Comparison of ENCODE assay signal across 32 cellular contexts in the genomic region with DNA sequence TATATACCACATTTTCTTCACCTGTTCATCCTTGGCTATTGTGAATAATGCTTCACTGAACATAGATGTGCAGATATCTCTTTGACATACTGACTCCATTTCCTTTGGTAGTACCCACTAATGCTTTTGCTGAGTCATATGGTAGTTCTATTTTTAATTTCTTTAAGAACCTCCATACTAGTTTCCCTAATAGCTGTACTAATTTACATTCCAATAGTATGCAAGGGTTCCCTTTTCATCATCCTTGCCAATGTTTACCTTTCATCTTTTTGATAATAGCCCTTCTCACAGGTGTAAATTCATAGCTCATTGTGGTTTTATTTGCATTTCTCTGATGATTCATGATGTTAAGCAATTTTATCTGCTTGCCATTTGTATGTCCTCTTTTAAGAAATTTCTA.
DNase-seq lines count a peak whose midpoint lies in the region; ATAC-seq and TF ChIP-seq lines count a peak whose summit lies in the region.
"Had no signal": no experiment of that assay in that cellular context is flagged by ENCODE, and none has a peak within 500 bp of the region (broad histone marks: within the 10 kb centered on the region; RNA-seq: fewer than 3 reads in every experiment).

No MANE protein-coding gene starts in this region.

- no peaks in the 10 kb centered on the region for H3K9me3 ChIP-seq in PC-9 (ENCODE audit: insufficient read depth, low read depth)
- H3K9me3 ChIP-seq: adrenal gland, HAP-1, MG63, ovary, SK-N-SH, suprapubic skin, vagina had no signal

- H3K27ac Mint-ChIP-seq in GM23338, result peak overlapping the region; percentile 1; the same call in 1 of the 2 replicates
- H3K27ac Mint-ChIP-seq: activated naive CD4-positive, alpha-beta T cell treated with anti-CD3 and anti-CD28 coated beads, Interleukin-2, amount 10 ng/mL, durations not matched to agents 7 days and 5 days; activated T-helper 1 cell treated with anti-CD3 and anti-CD28 coated beads, Interleukin-12 subunit alpha, Interleukin-12 subunit beta, Interleukin-2, Interleukin-4 antibody, amounts not matched to agents 30 ng/mL and 10 ng/mL and 1 ng/mL, durations not matched to agents 14 hours and 24 hours and 36 hours; CD4-positive, alpha-beta T cell; dendritic cell treated with granulocyte-macrophage colony-stimulating factor and Interleukin-4, amounts not matched to agents 40 ng/mL and 50 ng/mL, for 4 days; T-helper 1 cell treated with Interleukin-12 subunit alpha and Interleukin-12 subunit beta and Interleukin-4 antibody, amounts not matched to agents 30 μg/mL and 1 μg/mL, for 36 hours had no signal

- H3F3A ChIP-seq in GM23338 (replicated peaks; ENCODE audit: low read depth), result no peaks in the 10 kb centered on the region
- peaks cover 4% of the 10 kb centered on the region for H3F3A ChIP-seq in PC-9 (ENCODE audit: insufficient read depth, low read depth)

- H3K27me3 Mint-ChIP-seq in GM23338 (ENCODE audit: insufficient read depth, low read depth, poor library complexity), result peaks cover 2% of the 10 kb centered on the region
- H3K27me3 Mint-ChIP-seq: activated naive CD4-positive, alpha-beta T cell treated with anti-CD3 and anti-CD28 coated beads, Interleukin-2, amount 10 ng/mL, durations not matched to agents 7 days and 5 days had no signal

- ATAC-seq in GM23338 (no peak), HG03280 (IDR thresholded peaks at IDR 0.05; ENCODE audit: unreplicated experiment) (no peak)
- ATAC-seq: esophagus mucosa, left ventricle myocardium superior, PC-3 had no signal

- no TSS peak for BruUV-seq in PC-9 (replicated peaks; lab: Mats Ljungman, UMichigan)

- H2AFZ ChIP-seq in GM23338 (no peak overlapping the region), PC-9 (no peak overlapping the region)

- H3K9me2 ChIP-seq in GM23338 (ENCODE audit: insufficient read depth), result no peaks in the 10 kb centered on the region
- no peaks in the 10 kb centered on the region for H3K9me2 ChIP-seq in PC-9 (ENCODE audit: insufficient read depth)
- H3K9me2 ChIP-seq: SK-N-SH had no signal

- TF ChIP-seq CTCF in GM23338 (conservative IDR thresholded peaks at IDR 0.05; ENCODE audit: low read depth in 2 of 2) (no peak), PC-9 (conservative IDR thresholded peaks at IDR 0.05) (no peak)

- H3K4me3 ChIP-seq in GM23338 (no peak overlapping the region), PC-9 (no peak overlapping the region)
- H3K4me3 ChIP-seq: adrenal gland, HAP-1, MG63, ovary, skin epidermis, suprapubic skin, vagina had no signal

- H3K4me2 ChIP-seq in GM23338, result peak overlapping the region; percentile 62
- H3K4me2 ChIP-seq in PC-9, result peak overlapping the region; percentile 10
- H3K4me2 ChIP-seq: SK-N-SH had no signal

- H3K79me2 ChIP-seq in GM23338 (replicated peaks; ENCODE audit: insufficient read depth) (no peaks in the 10 kb centered on the region), PC-9 (ENCODE audit: low read depth) (no peaks in the 10 kb centered on the region)

- H3K9me3 Mint-ChIP-seq in GM23338, result no peaks in the 10 kb centered on the region
- H3K9me3 Mint-ChIP-seq: activated naive CD4-positive, alpha-beta T cell treated with anti-CD3 and anti-CD28 coated beads, Interleukin-2, amount 10 ng/mL, durations not matched to agents 7 days and 5 days; activated T-helper 1 cell treated with anti-CD3 and anti-CD28 coated beads, Interleukin-12 subunit alpha, Interleukin-12 subunit beta, Interleukin-2, Interleukin-4 antibody, amounts not matched to agents 30 ng/mL and 10 ng/mL and 1 ng/mL, durations not matched to agents 14 hours and 24 hours and 36 hours; CD4-positive, alpha-beta T cell; dendritic cell treated with granulocyte-macrophage colony-stimulating factor and Interleukin-4, amounts not matched to agents 40 ng/mL and 50 ng/mL, for 4 days; neural crest cell; T-helper 1 cell treated with Interleukin-12 subunit alpha and Interleukin-12 subunit beta and Interleukin-4 antibody, amounts not matched to agents 30 μg/mL and 1 μg/mL, for 36 hours had no signal

- H3K27ac ChIP-seq in GM23338 (ENCODE audit: low read depth) (no peak overlapping the region), PC-9 (peak overlapping the region; percentile 46)
- H3K27ac ChIP-seq: adrenal gland, ovary, skin epidermis, suprapubic skin, vagina had no signal

- peaks cover 13% of the 10 kb centered on the region for H3K4me1 Mint-ChIP-seq in GM23338
- H3K4me1 Mint-ChIP-seq: activated naive CD4-positive, alpha-beta T cell treated with anti-CD3 and anti-CD28 coated beads, Interleukin-2, amount 10 ng/mL, durations not matched to agents 7 days and 5 days; neural crest cell had no signal

- POLR2A ChIA-PET in PC-9 (lab: Charles Lee; ENCODE audit: unreplicated experiment), result interaction anchor here (0.7 kb wide), 1 partner anchor 825 kb away, joined by 12 read pairs; no protein-coding TSS in a partner anchor

- H4K20me1 ChIP-seq in GM23338 (replicated peaks; ENCODE audit: insufficient read depth) (no peaks in the 10 kb centered on the region), PC-9 (ENCODE audit: insufficient read depth) (no peaks in the 10 kb centered on the region; the same call in 1 of the 2 replicates)

- H3K4me1 ChIP-seq in GM23338 (ENCODE audit: insufficient read depth) (peaks cover 22% of the 10 kb centered on the region), PC-9 (replicated peaks; ENCODE audit: insufficient read depth) (peaks cover 14% of the 10 kb centered on the region)
- H3K4me1 ChIP-seq: adrenal gland, suprapubic skin, vagina had no signal

- DNase-seq in COR-L47 (lab: John Stamatoyannopoulos, UW) (peak; percentile 14), GM23338 (ENCODE audit: low spot score) (no peak), NCI-H1417 (lab: John Stamatoyannopoulos, UW) (peak in 2 of 3 experiments; percentile 29 to 83), PC-9 (peak in 1 of 2 experiments; percentile 83), middle frontal gyrus (ENCODE audit: extremely low spot score, low spot score) (no peak), NCI-H1694 (lab: John Stamatoyannopoulos, UW) (no peak), NCI-H524 (lab: John Stamatoyannopoulos, UW) (no peak)
- DNase-seq: activated CD4-positive, alpha-beta T cell treated with anti-CD3 and anti-CD28 coated beads, Interleukin-2, amount 50 U/mL, for 48 hours; activated CD8-positive, alpha-beta memory T cell treated with anti-CD3 and anti-CD28 coated beads, Interleukin-2, amount 50 U/mL, for 48 hours; activated naive CD4-positive, alpha-beta T cell treated with anti-CD3 and anti-CD28 coated beads, Interleukin-2, amount 10 ng/mL, durations not matched to agents 7 days and 5 days; adrenal gland; CD4-positive, alpha-beta T cell; KBM-7; left ventricle myocardium superior; mesendoderm; MG63; NCI-H2107; NK-92 treated with Interleukin-12 subunit alpha and Interleukin-12 subunit beta, amount 100 ng/mL, for 24 hours; ovary; PC-3; SK-N-SH; stimulated activated naive CD4-positive, alpha-beta T cell treated with Interleukin-2 at 50 U/mL for 16 hours had no signal

- CTCF ChIA-PET in PC-9 (lab: Charles Lee), result no interaction called here

- intact Hi-C loops in PC-9 (cut with micrococcal nuclease; ENCODE audit: unreplicated experiment), result no loop called here

- H3K27me3 ChIP-seq in GM23338 (ENCODE audit: insufficient read depth), result no peaks in the 10 kb centered on the region
- no peaks in the 10 kb centered on the region for H3K27me3 ChIP-seq in PC-9 (ENCODE audit: insufficient read depth, low read depth)
- H3K27me3 ChIP-seq: MG63, ovary, suprapubic skin, vagina had no signal

- H3K36me3 ChIP-seq in GM23338 (ENCODE audit: insufficient read depth) (no peaks in the 10 kb centered on the region), PC-9 (ENCODE audit: low read depth) (no peaks in the 10 kb centered on the region)
- H3K36me3 ChIP-seq: adrenal gland, HAP-1, MG63, ovary, suprapubic skin, vagina had no signal

- no peak overlapping the region for H3K4me3 Mint-ChIP-seq in GM23338
- H3K4me3 Mint-ChIP-seq: activated naive CD4-positive, alpha-beta T cell treated with anti-CD3 and anti-CD28 coated beads, Interleukin-2, amount 10 ng/mL, durations not matched to agents 7 days and 5 days; activated T-helper 1 cell treated with anti-CD3 and anti-CD28 coated beads, Interleukin-12 subunit alpha, Interleukin-12 subunit beta, Interleukin-2, Interleukin-4 antibody, amounts not matched to agents 30 ng/mL and 10 ng/mL and 1 ng/mL, durations not matched to agents 14 hours and 24 hours and 36 hours; CD4-positive, alpha-beta T cell; dendritic cell treated with granulocyte-macrophage colony-stimulating factor and Interleukin-4, amounts not matched to agents 40 ng/mL and 50 ng/mL, for 4 days; neural crest cell; T-helper 1 cell treated with Interleukin-12 subunit alpha and Interleukin-12 subunit beta and Interleukin-4 antibody, amounts not matched to agents 30 μg/mL and 1 μg/mL, for 36 hours had no signal

- H3K36me3 Mint-ChIP-seq in GM23338 (ENCODE audit: low read depth), result no peaks in the 10 kb centered on the region
- H3K36me3 Mint-ChIP-seq: activated naive CD4-positive, alpha-beta T cell treated with anti-CD3 and anti-CD28 coated beads, Interleukin-2, amount 10 ng/mL, durations not matched to agents 7 days and 5 days had no signal

Comparison
In these comparisons a context has a peak if more than half of its experiments do, and no peak if none do; other contexts are left out.
1. DNase-seq: peak in COR-L47 (single experiment) and NCI-H1417 (2 of 3); none in GM23338 (single experiment), middle frontal gyrus (single experiment), NCI-H1694 (single experiment) and NCI-H524 (0 of 2).